18 cellular contexts compared by ENCODE assay signal in the genomic region with DNA sequence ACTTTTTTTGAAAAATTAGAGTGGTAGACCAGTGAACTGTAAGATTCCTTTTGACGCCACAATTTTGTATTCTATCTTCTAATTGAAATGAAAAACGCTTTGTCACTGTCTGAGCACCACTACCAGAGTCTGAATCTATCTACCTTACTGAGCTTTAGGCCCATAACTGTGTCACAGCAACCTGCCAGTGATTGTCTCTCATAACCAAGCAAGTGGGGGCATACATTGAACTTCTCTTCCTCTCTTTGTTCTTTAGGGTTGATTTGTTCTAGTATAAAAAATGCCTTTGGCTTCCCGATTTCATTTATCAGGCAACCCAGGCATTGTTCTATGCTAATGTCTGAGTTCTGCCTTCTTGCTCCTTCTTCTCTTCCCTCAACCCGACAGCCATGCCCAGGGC.
A peak's percentile ranks its signal among the peaks of the same experiment; 100 is the strongest.
DNase-seq lines count a peak whose midpoint lies in the region; ATAC-seq and TF ChIP-seq lines count a peak whose summit lies in the region.
"Had no signal": no experiment of that assay in that cellular context is flagged by ENCODE, and none has a peak within 500 bp of the region (broad histone marks: within the 10 kb centered on the region; RNA-seq: fewer than 3 reads in every experiment).

No MANE protein-coding gene starts in this region.

- intact Hi-C loops in tibial artery (cut with DNase I; ENCODE audit: low total_unique reads), result no loop called here
- intact Hi-C loops in posterior cingulate gyrus (cut with DNase I), result loop anchor here (10.0 kb wide), 2 partner anchors 91 to 241 kb away; no protein-coding TSS in a partner anchor

- peak overlapping the region; percentile 9 for H3K9ac ChIP-seq in SK-N-MC (ENCODE audit: insufficient read length)
- H3K9ac ChIP-seq: KMS-11 had no signal

- H3K27me3 Mint-ChIP-seq in activated CD4-positive, alpha-beta T cell treated with anti-CD3 and anti-CD28 coated beads, Interleukin-2, amount 10 ng/mL, durations not matched to agents 7 days and 5 days, result no peaks in the 10 kb centered on the region

- no peaks in the 10 kb centered on the region for H3K36me3 ChIP-seq in SK-N-MC (ENCODE audit: insufficient read depth, low read length)
- H3K36me3 ChIP-seq in tibial artery, result no peaks in the 10 kb centered on the region
- no peaks in the 10 kb centered on the region for H3K36me3 ChIP-seq in SJCRH30

- DNase-seq in SK-N-MC (ENCODE audit: low read depth, low spot score), result no peak
- no peak for DNase-seq in coronary artery (ENCODE audit: low spot score)
- DNase-seq in lung microvascular endothelial cell (ENCODE audit: low read depth in 2 of 2), result peak; percentile 33 to 61
- no peak for DNase-seq in tibial artery
- DNase-seq in posterior cingulate gyrus, result no peak
- DNase-seq in activated CD4-positive, alpha-beta T cell treated with anti-CD3 and anti-CD28 coated beads, Interleukin-2, amount 10 ng/mL, durations not matched to agents 7 days and 5 days, result no peak
- no peak for DNase-seq in SJCRH30
- DNase-seq: DND-41, HCEC 1CT, NCI-H1417, NCI-H187 treated with DMSO at 0.1 percent for 48 hours, NCI-H226, NCI-H524 treated with DMSO at 0.1 percent for 48 hours, PC-3, RPMI8226, SIG-M5 had no signal

- no peak overlapping the region for H3K4me3 Mint-ChIP-seq in activated CD4-positive, alpha-beta T cell treated with anti-CD3 and anti-CD28 coated beads, Interleukin-2, amount 10 ng/mL, durations not matched to agents 7 days and 5 days

- H3K4me3 ChIP-seq in SK-N-MC (no peak overlapping the region), coronary artery (no peak overlapping the region), tibial artery (no peak overlapping the region), SJCRH30 (no peak overlapping the region)

- H3K27me3 ChIP-seq in tibial artery (no peaks in the 10 kb centered on the region), SJCRH30 (no peaks in the 10 kb centered on the region)

- CTCF ChIA-PET in activated CD4-positive, alpha-beta T cell treated with anti-CD3 and anti-CD28 coated beads, Interleukin-2, amount 10 ng/mL, durations not matched to agents 7 days and 5 days (lab: Charles Lee), result interaction anchor here (0.6 to 1.0 kb wide), 2 partner anchors 15 to 196 kb away, joined by 3 read pairs; no protein-coding TSS in a partner anchor

- H3K27ac ChIP-seq in SK-N-MC, result peak overlapping the region; percentile 20; the same call in 1 of the 2 replicates
- H3K27ac ChIP-seq in coronary artery, result peak overlapping the region; percentile 11 to 68
- peak overlapping the region; percentile 29 to 74 for H3K27ac ChIP-seq in tibial artery
- H3K27ac ChIP-seq in SJCRH30, result no peak overlapping the region
- H3K27ac ChIP-seq: KMS-11 had no signal

- no peak overlapping the region for H3K27ac Mint-ChIP-seq in activated CD4-positive, alpha-beta T cell treated with anti-CD3 and anti-CD28 coated beads, Interleukin-2, amount 10 ng/mL, durations not matched to agents 7 days and 5 days

- H3K4me1 ChIP-seq in tibial artery, result peaks cover 0 to 72% (median 18%) of the 10 kb centered on the region in 4 donors
- no peaks in the 10 kb centered on the region for H3K4me1 ChIP-seq in SJCRH30

- H3K4me1 Mint-ChIP-seq in activated CD4-positive, alpha-beta T cell treated with anti-CD3 and anti-CD28 coated beads, Interleukin-2, amount 10 ng/mL, durations not matched to agents 7 days and 5 days, result peaks cover 17% of the 10 kb centered on the region

- TF ChIP-seq CTCF in coronary artery (IDR thresholded peaks at IDR 0.05) (no peak), tibial artery (IDR thresholded peaks at IDR 0.05) (no peak)

- no peak for ATAC-seq in HG02884 (IDR thresholded peaks at IDR 0.05; ENCODE audit: unreplicated experiment)
- ATAC-seq: PC-3 had no signal

- no peaks in the 10 kb centered on the region for H3K9me3 Mint-ChIP-seq in activated CD4-positive, alpha-beta T cell treated with anti-CD3 and anti-CD28 coated beads, Interleukin-2, amount 10 ng/mL, durations not matched to agents 7 days and 5 days

- POLR2A ChIA-PET in activated CD4-positive, alpha-beta T cell treated with anti-CD3 and anti-CD28 coated beads, Interleukin-2, amount 10 ng/mL, durations not matched to agents 7 days and 5 days (lab: Charles Lee), result no interaction called here

- H3K36me3 Mint-ChIP-seq in activated CD4-positive, alpha-beta T cell treated with anti-CD3 and anti-CD28 coated beads, Interleukin-2, amount 10 ng/mL, durations not matched to agents 7 days and 5 days (ENCODE audit: low read depth), result no peaks in the 10 kb centered on the region

- no peaks in the 10 kb centered on the region for H3K9me3 ChIP-seq in SK-N-MC (ENCODE audit: low read depth, low read length)
- H3K9me3 ChIP-seq in tibial artery, result no peaks in the 10 kb centered on the region
- H3K9me3 ChIP-seq in SJCRH30 (replicated peaks), result no peaks in the 10 kb centered on the region

Comparison
In these comparisons a context has a peak if more than half of its experiments do, and no peak if none do; other contexts are left out.
1. DNase-seq: peak in lung microvascular endothelial cell (2 of 2); none in SK-N-MC (single experiment), coronary artery (single experiment), tibial artery (0 of 2), posterior cingulate gyrus (0 of 10), activated CD4-positive, alpha-beta T cell treated with anti-CD3 and anti-CD28 coated beads, Interleukin-2, amount 10 ng/mL, durations not matched to agents 7 days and 5 days (single experiment) and SJCRH30 (0 of 2).